In the genomic region with DNA sequence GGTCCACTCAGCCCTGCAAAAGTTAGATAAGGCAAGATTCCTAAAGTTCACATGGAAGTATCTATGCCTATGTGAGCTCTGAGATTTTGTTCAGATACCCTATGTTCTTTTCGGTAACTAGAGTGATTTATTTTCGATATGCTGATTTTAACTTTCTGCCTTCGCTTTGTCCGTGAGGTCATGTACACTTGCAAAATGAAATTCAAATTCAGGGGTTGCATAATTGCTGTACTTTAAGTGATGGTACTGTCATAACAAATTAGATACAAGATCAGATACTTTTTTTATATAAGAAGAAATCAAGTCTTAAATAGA, we compare ENCODE assay signal across 9 cellular contexts. TPM values are rescaled to one million over a fixed set of nuclear protein-coding genes. Genes with fewer than 3 reads are reported as not detected.
DNase-seq lines count a peak whose midpoint lies in the region; ATAC-seq and TF ChIP-seq lines count a peak whose summit lies in the region.
"Had no signal": no experiment of that assay in that cellular context is flagged by ENCODE, and none has a peak within 500 bp of the region (broad histone marks: within the 10 kb centered on the region; RNA-seq: fewer than 3 reads in every experiment).

No MANE protein-coding gene starts in this region.

- H3K4me1 ChIP-seq in OCI-LY3 (ENCODE audit: low read length), result peaks cover 6% of the 10 kb centered on the region
- peaks cover 3% of the 10 kb centered on the region for H3K4me1 ChIP-seq in parathyroid adenoma

- peak overlapping the region; percentile 81 for H3K9ac ChIP-seq in OCI-LY3 (ENCODE audit: low read length)
- H3K9ac ChIP-seq in parathyroid adenoma, result peak overlapping the region; percentile 61

- H3K9me3 ChIP-seq in OCI-LY3 (ENCODE audit: insufficient read depth, low read length) (no peaks in the 10 kb centered on the region), parathyroid adenoma (ENCODE audit: control insufficient read depth, low read length) (no peaks in the 10 kb centered on the region)

- H3K4me2 ChIP-seq in OCI-LY3 (ENCODE audit: low read length), result peak overlapping the region; percentile 62
- H3K4me2 ChIP-seq in parathyroid adenoma (ENCODE audit: low read length), result peak overlapping the region; percentile 64

- peaks cover 25% of the 10 kb centered on the region for H4K20me1 ChIP-seq in OCI-LY3 (ENCODE audit: insufficient read depth, low read length)

- TF ChIP-seq CTCF in OCI-LY3 (IDR thresholded peaks at IDR 0.05; ENCODE audit: low read depth, low read length) (no peak), epithelial cell of proximal tubule (conservative IDR thresholded peaks at IDR 0.05; ENCODE audit: low read depth, low read length) (no peak), parathyroid adenoma (IDR thresholded peaks at IDR 0.05) (no peak)

- ATAC-seq in HG02763 (IDR thresholded peaks at IDR 0.05; ENCODE audit: unreplicated experiment), result no peak

- peak overlapping the region; percentile 75 for H2AFZ ChIP-seq in OCI-LY3 (ENCODE audit: low read depth, low read length)
- H2AFZ ChIP-seq in parathyroid adenoma, result peak overlapping the region; percentile 86

- DNase-seq in NCI-H510A treated with DMSO at 0.1 percent for 48 hours (lab: John Stamatoyannopoulos, UW) (peak; percentile 69), NCI-H510A (lab: John Stamatoyannopoulos, UW) (no peak), epithelial cell of proximal tubule (ENCODE audit: low read depth) (no peak), HUDEP-2 (lab: John Stamatoyannopoulos, UW; ENCODE audit: unreplicated experiment in 76 of 76) (no peak), NCI-H2081 treated with DMSO at 0.1 percent for 48 hours (lab: John Stamatoyannopoulos, UW) (no peak)
- DNase-seq: DND-41 had no signal

- no peaks in the 10 kb centered on the region for H3K36me3 ChIP-seq in OCI-LY3 (replicated peaks; ENCODE audit: low read depth, low read length)
- no peaks in the 10 kb centered on the region for H3K36me3 ChIP-seq in parathyroid adenoma (ENCODE audit: control insufficient read depth, insufficient read depth, low read length)

- H3K27ac ChIP-seq in OCI-LY3 (ENCODE audit: low read length) (peak overlapping the region; percentile 76), parathyroid adenoma (peak overlapping the region; percentile 74)

- H3K27me3 ChIP-seq in OCI-LY3 (ENCODE audit: low read depth, low read length) (0 out of 2 replicates have a peak, but pooled peaks cover 5% of the 10 kb centered on the region), parathyroid adenoma (ENCODE audit: control insufficient read depth, insufficient read depth, low read length) (no peaks in the 10 kb centered on the region)

- peaks cover 54% of the 10 kb centered on the region for H3K79me2 ChIP-seq in OCI-LY3 (ENCODE audit: low read length)
- H3K79me2 ChIP-seq in parathyroid adenoma, result peaks cover 10% of the 10 kb centered on the region

- H3K4me3 ChIP-seq in OCI-LY3 (ENCODE audit: low read length) (peak overlapping the region; percentile 78), epithelial cell of proximal tubule (ENCODE audit: low read depth, low read length) (peak overlapping the region; percentile 92), parathyroid adenoma (ENCODE audit: low read depth, low read length) (peak overlapping the region; percentile 64)

RNA-seq across cellular contexts. Expression of a gene that starts 0.3 kb away (rescaled TPM):
- 57.9 and 64.3 TPM in 2 replicates for total RNA-seq in epithelial cell of proximal tubule

RNA-seq across cellular contexts. Expression of a gene that starts 40.5 kb away (rescaled TPM):
- 2.2 and 2.5 TPM in 2 replicates for total RNA-seq in epithelial cell of proximal tubule
